22 cellular contexts compared by ENCODE assay signal in genomic region chr3:14246414-14246813, GRCh38.
"Had no signal": no experiment of that assay in that cellular context is flagged by ENCODE, and none has a peak within 500 bp of the region (broad histone marks: within the 10 kb centered on the region; RNA-seq: fewer than 3 reads in every experiment).

No MANE protein-coding gene starts in this region.

- H3K4me2 ChIP-seq: PC-9 had no signal

- H3K4me3 ChIP-seq: PC-9 had no signal

- H2AFZ ChIP-seq: PC-9 had no signal

- H3K27ac ChIP-seq: PC-9 had no signal

- ATAC-seq: activated CD4-positive, alpha-beta T cell treated with anti-CD3 and anti-CD28 coated beads for 36 hours; activated T-helper 17 cell treated with anti-CD3 and anti-CD28 coated beads, Interleukin-2, amount 50 U/mL, for 72 hours; T-helper 17 cell had no signal

- FAIRE-seq: TTC549 had no signal

- DNase-seq: activated CD4-positive, alpha-beta memory T cell treated with anti-CD3 and anti-CD28 coated beads, Interleukin-2, amount 10 ng/mL, durations not matched to agents 7 days and 5 days; activated CD4-positive, alpha-beta T cell treated with anti-CD3 and anti-CD28 coated beads for 36 hours; activated CD4-positive, alpha-beta T cell treated with anti-CD3 and anti-CD28 coated beads, Interleukin-2, amount 50 U/mL, for 1 hour; activated gamma-delta T cell; activated naive CD4-positive, alpha-beta T cell treated with anti-CD3 and anti-CD28 coated beads for 36 hours; activated naive CD8-positive, alpha-beta T cell treated with anti-CD3 and anti-CD28 coated beads for 36 hours; activated T-cell treated with anti-CD3 and anti-CD28 coated beads for 4 hours; activated T-cell treated with anti-CD3 and anti-CD28 coated beads, Interleukin-2, amount 50 U/mL, for 48 hours; anterior cingulate cortex; Karpas-422; NCI-H1105 treated with DMSO at 0.1 percent for 48 hours; NCI-H1436 treated with DMSO at 0.1 percent for 48 hours; NCI-H187; NCI-H2081; NCI-H446; NCI-H524; PC-9; SHP77 treated with DMSO at 0.1 percent for 48 hours; T-helper 17 cell; T1000 had no signal
